In the genomic region with DNA sequence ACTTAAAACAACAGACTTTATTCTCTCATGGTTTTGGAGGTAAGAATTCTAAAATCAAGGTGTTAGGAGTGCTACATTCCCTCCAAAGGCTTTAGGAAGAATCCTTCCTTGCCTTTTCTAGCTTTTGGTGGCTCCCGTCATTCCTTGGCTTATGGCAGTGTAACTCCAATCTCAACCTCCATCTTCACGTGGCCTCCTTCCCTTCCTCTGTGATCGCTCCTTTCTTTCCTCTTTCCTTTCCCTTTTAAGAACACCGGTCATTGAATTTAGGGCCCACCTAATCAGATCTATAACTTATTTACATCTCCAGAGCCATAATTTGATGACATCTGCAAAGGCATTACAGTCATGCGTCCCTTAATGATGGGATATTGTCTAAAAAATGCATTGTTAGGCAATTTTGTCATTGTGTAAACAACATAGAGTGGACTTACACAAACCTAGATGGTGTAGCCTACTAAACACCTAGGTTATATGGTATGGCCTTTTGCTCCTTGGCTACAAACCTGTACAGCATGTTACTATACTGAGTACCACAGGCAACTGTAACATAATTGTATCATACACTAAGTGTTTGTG, we compare ENCODE assay signal across 17 cellular contexts. TPM values are rescaled to one million over a fixed set of nuclear protein-coding genes. Genes with fewer than 3 reads are reported as not detected.
"Had no signal": no experiment of that assay in that cellular context is flagged by ENCODE, and none has a peak within 500 bp of the region (broad histone marks: within the 10 kb centered on the region; RNA-seq: fewer than 3 reads in every experiment).

No MANE protein-coding gene starts in this region.

- H3K4me1 Mint-ChIP-seq: mesothelial cell of epicardium; stimulated activated naive CD8-positive, alpha-beta T cell treated with anti-CD3 and anti-CD28 coated beads, Interleukin-15, amount 100 ng/mL, for 72 hours had no signal

- H3K9me3 Mint-ChIP-seq: activated CD8-positive, alpha-beta T cell treated with anti-CD3 and anti-CD28 coated beads for 36 hours; activated T-cell treated with anti-CD3 and anti-CD28 coated beads, Interleukin-2, amount 50 U/mL, for 72 hours; mesothelial cell of epicardium; stimulated activated naive CD8-positive, alpha-beta T cell treated with anti-CD3 and anti-CD28 coated beads, Interleukin-15, amount 100 ng/mL, for 72 hours; T-helper 2 cell treated with Interferon-gamma antibody and Interleukin-4, amounts not matched to agents 5 μg/mL and 100 μg/mL, for 36 hours had no signal

- H3K4me3 Mint-ChIP-seq: activated CD8-positive, alpha-beta T cell treated with anti-CD3 and anti-CD28 coated beads for 36 hours; activated T-cell treated with anti-CD3 and anti-CD28 coated beads, Interleukin-2, amount 50 U/mL, for 72 hours; mesothelial cell of epicardium; stimulated activated naive CD8-positive, alpha-beta T cell treated with anti-CD3 and anti-CD28 coated beads, Interleukin-15, amount 100 ng/mL, for 72 hours; T-helper 2 cell treated with Interferon-gamma antibody and Interleukin-4, amounts not matched to agents 5 μg/mL and 100 μg/mL, for 36 hours had no signal

- H3K4me1 ChIP-seq: ascending aorta, parathyroid adenoma, upper lobe of right lung had no signal

- H3K4me3 ChIP-seq: ascending aorta, cardiac muscle cell, gastrocnemius medialis, heart right ventricle, testis, upper lobe of right lung had no signal

- H2AFZ ChIP-seq: parathyroid adenoma had no signal

- H3K27me3 ChIP-seq: ascending aorta, cardiac muscle cell, gastrocnemius medialis, heart right ventricle, testis, upper lobe of right lung had no signal

- H3K9me3 ChIP-seq: ascending aorta, gastrocnemius medialis, heart right ventricle, testis, upper lobe of right lung had no signal

- H3K27ac Mint-ChIP-seq: activated CD8-positive, alpha-beta T cell treated with anti-CD3 and anti-CD28 coated beads for 36 hours; activated T-cell treated with anti-CD3 and anti-CD28 coated beads, Interleukin-2, amount 50 U/mL, for 72 hours; mesothelial cell of epicardium; stimulated activated naive CD8-positive, alpha-beta T cell treated with anti-CD3 and anti-CD28 coated beads, Interleukin-15, amount 100 ng/mL, for 72 hours; T-helper 2 cell treated with Interferon-gamma antibody and Interleukin-4, amounts not matched to agents 5 μg/mL and 100 μg/mL, for 36 hours had no signal

- H3K9ac ChIP-seq: parathyroid adenoma had no signal

- H3K36me3 Mint-ChIP-seq: mesothelial cell of epicardium had no signal

- H3K36me3 ChIP-seq: ascending aorta, cardiac muscle cell, gastrocnemius medialis, heart right ventricle, upper lobe of right lung had no signal

- DNase-seq: activated CD8-positive, alpha-beta memory T cell treated with anti-CD3 and anti-CD28 coated beads, Interleukin-2, amount 50 U/mL, for 4 hours; activated CD8-positive, alpha-beta T cell treated with anti-CD3 and anti-CD28 coated beads for 36 hours; activated T-cell treated with anti-CD3 and anti-CD28 coated beads, Interleukin-2, amount 50 U/mL, for 72 hours; gastrocnemius medialis; heart right ventricle; islet precursor cell; left ventricle myocardium superior; stimulated activated CD4-positive, alpha-beta T cell treated with anti-CD3 and anti-CD28 coated beads, Interleukin-4, amount 100 ng/mL, for 4 hours; stimulated activated naive CD8-positive, alpha-beta T cell treated with anti-CD3 and anti-CD28 coated beads, Interleukin-15, amount 100 ng/mL, for 72 hours; testis; upper lobe of right lung had no signal

- H3K27ac ChIP-seq: ascending aorta, cardiac muscle cell, gastrocnemius medialis, heart right ventricle, parathyroid adenoma, testis, upper lobe of right lung had no signal

RNA-seq across cellular contexts. Expression of a gene that starts 28.3 kb away (rescaled TPM):
- total RNA-seq: activated CD8-positive, alpha-beta T cell treated with anti-CD3 and anti-CD28 coated beads for 36 hours; activated T-cell treated with anti-CD3 and anti-CD28 coated beads, Interleukin-2, amount 50 U/mL, for 72 hours; ascending aorta; mesothelial cell of epicardium; renal cortical epithelial cell; upper lobe of right lung had no signal
